ENCODE assay signal across 20 cellular contexts in genomic region chr11:134724779-134725140, GRCh38.
"Had no signal": no experiment of that assay in that cellular context is flagged by ENCODE, and none has a peak within 500 bp of the region (broad histone marks: within the 10 kb centered on the region; RNA-seq: fewer than 3 reads in every experiment).

No MANE protein-coding gene starts in this region.

- H3K27me3 ChIP-seq: gastrocnemius medialis, pancreas had no signal

- H3K9me3 ChIP-seq: esophagus muscularis mucosa, gastrocnemius medialis, left lung, lower lobe of right lung, pancreas, prostate gland, stomach, thoracic aorta had no signal

- H3K4me3 Mint-ChIP-seq: dendritic cell treated with granulocyte-macrophage colony-stimulating factor and Interleukin-4, amounts not matched to agents 40 ng/mL and 50 ng/mL, for 4 days; effector memory CD8-positive, alpha-beta T cell; immature natural killer cell; memory B cell; mesothelial cell of epicardium; natural killer cell; neural crest cell had no signal

- H3K4me3 ChIP-seq: esophagus muscularis mucosa, gastrocnemius medialis, left lung, lower lobe of right lung, pancreas, prostate gland, skin epidermis, stomach, thoracic aorta had no signal

- H3K27ac ChIP-seq: epithelial cell of prostate, esophagus muscularis mucosa, gastrocnemius medialis, left lung, lower lobe of right lung, pancreas, prostate gland, skin epidermis, stomach, thoracic aorta had no signal

- H3K36me3 ChIP-seq: esophagus muscularis mucosa, gastrocnemius medialis, left lung, lower lobe of right lung, pancreas, prostate gland, stomach, thoracic aorta had no signal

- H3K27ac Mint-ChIP-seq: dendritic cell treated with granulocyte-macrophage colony-stimulating factor and Interleukin-4, amounts not matched to agents 40 ng/mL and 50 ng/mL, for 4 days; effector memory CD8-positive, alpha-beta T cell; immature natural killer cell; memory B cell; mesothelial cell of epicardium; natural killer cell had no signal

- H3K36me3 Mint-ChIP-seq: immature natural killer cell, memory B cell, mesothelial cell of epicardium, natural killer cell had no signal

- H3K4me1 Mint-ChIP-seq: immature natural killer cell, memory B cell, natural killer cell had no signal

- H3K4me1 ChIP-seq: gastrocnemius medialis, left lung, lower lobe of right lung, pancreas, prostate gland had no signal

- H3K27me3 Mint-ChIP-seq: dendritic cell treated with granulocyte-macrophage colony-stimulating factor and Interleukin-4, amounts not matched to agents 40 ng/mL and 50 ng/mL, for 4 days had no signal

- H3K9me3 Mint-ChIP-seq: dendritic cell treated with granulocyte-macrophage colony-stimulating factor and Interleukin-4, amounts not matched to agents 40 ng/mL and 50 ng/mL, for 4 days; effector memory CD8-positive, alpha-beta T cell; mesothelial cell of epicardium; natural killer cell; neural crest cell had no signal

- DNase-seq: effector memory CD8-positive, alpha-beta T cell; gastrocnemius medialis; immature natural killer cell; left lung; lower lobe of right lung; natural killer cell; pancreas; stimulated activated naive CD4-positive, alpha-beta T cell; stomach; substantia nigra; trophoblast cell had no signal
